In genomic region chr20:32052090-32052791, GRCh38 we compare ENCODE assay signal across 9 cellular contexts. TPM values are rescaled to one million over a fixed set of nuclear protein-coding genes. Genes with fewer than 3 reads are reported as not detected.
A peak's percentile ranks its signal among the peaks of the same experiment; 100 is the strongest.
DNase-seq lines count a peak whose midpoint lies in the region; ATAC-seq and TF ChIP-seq lines count a peak whose summit lies in the region.
"Had no signal": no experiment of that assay in that cellular context is flagged by ENCODE, and none has a peak within 500 bp of the region (broad histone marks: within the 10 kb centered on the region; RNA-seq: fewer than 3 reads in every experiment).

Gene HCK, plus strand, starts transcription at chr20:32052242.

- H3K36me3 ChIP-seq in left lung: peaks cover 0 to 7% of the 10 kb centered on the region in 2 donors
- no peaks in the 10 kb centered on the region for H3K36me3 ChIP-seq in thoracic aorta

- H3K9me3 ChIP-seq in left lung (no peaks in the 10 kb centered on the region), thoracic aorta (no peaks in the 10 kb centered on the region)

- peaks cover 13% of the 10 kb centered on the region for H3K4me1 Mint-ChIP-seq in activated CD4-positive, alpha-beta T cell treated with anti-CD3 and anti-CD28 coated beads for 36 hours
- H3K4me1 Mint-ChIP-seq in activated CD4-positive, alpha-beta memory T cell treated with anti-CD3 and anti-CD28 coated beads for 36 hours (ENCODE audit: low read depth): peaks cover 15% of the 10 kb centered on the region

- CTCF ChIA-PET in activated CD4-positive, alpha-beta T cell treated with anti-CD3 and anti-CD28 coated beads for 36 hours (lab: Charles Lee): interaction anchor here (1.4 kb wide), 1 partner anchor 229 kb away, joined by 4 read pairs; no protein-coding TSS in a partner anchor
- CTCF ChIA-PET in activated CD4-positive, alpha-beta memory T cell treated with anti-CD3 and anti-CD28 coated beads for 36 hours (lab: Charles Lee): interaction anchor here (1.0 to 1.4 kb wide), 2 partner anchors 22 to 205 kb away, joined by 3 read pairs; no protein-coding TSS in a partner anchor

- H3K4me1 ChIP-seq in left lung (peaks cover 0 to 55% of the 10 kb centered on the region in 2 donors), thoracic aorta (ENCODE audit: control insufficient read depth in 1 of 2, low read depth in 2 of 2) (peaks cover 0 to 15% of the 10 kb centered on the region in 2 donors)

- H3K27ac Mint-ChIP-seq in activated CD4-positive, alpha-beta T cell treated with anti-CD3 and anti-CD28 coated beads for 36 hours: no peak within 1 kb of the TSS
- no peak within 1 kb of the TSS for H3K27ac Mint-ChIP-seq in activated CD4-positive, alpha-beta memory T cell treated with anti-CD3 and anti-CD28 coated beads for 36 hours

- ATAC-seq in activated CD4-positive, alpha-beta T cell treated with anti-CD3 and anti-CD28 coated beads for 36 hours: peak; percentile 51
- ATAC-seq in left lung: peak; percentile 84
- no peak for ATAC-seq in thoracic aorta (ENCODE audit: insufficient number of reproducible peaks, low FRiP score, low read depth)
- ATAC-seq in GM21367 (IDR thresholded peaks at IDR 0.05; ENCODE audit: unreplicated experiment): no peak
- ATAC-seq in GM18520 (IDR thresholded peaks at IDR 0.05; ENCODE audit: unreplicated experiment): no peak

- H3K4me3 ChIP-seq in left lung (peak within 1 kb of the TSS; percentile 28 to 58), thoracic aorta (peak within 1 kb of the TSS; percentile 70)

- H3K27me3 ChIP-seq in left lung (peaks cover 30 to 56% of the 10 kb centered on the region in 2 donors), thoracic aorta (replicated peaks; ENCODE audit: insufficient read depth) (peaks cover 6% of the 10 kb centered on the region)

- peak; percentile 28 for DNase-seq in activated CD4-positive, alpha-beta T cell treated with anti-CD3 and anti-CD28 coated beads for 36 hours
- no peak for DNase-seq in activated CD4-positive, alpha-beta T cell treated with anti-CD3 and anti-CD28 coated beads for 1 hour
- DNase-seq in activated CD4-positive, alpha-beta memory T cell treated with anti-CD3 and anti-CD28 coated beads for 36 hours: no peak
- DNase-seq in left lung (peak; percentile 72 to 93), thoracic aorta (ENCODE audit: low spot score) (no peak), NCI-H526 treated with DMSO at 0.1 percent for 48 hours (lab: John Stamatoyannopoulos, UW) (no peak)

- peak within 1 kb of the TSS; percentile 59 for H3K4me3 Mint-ChIP-seq in activated CD4-positive, alpha-beta T cell treated with anti-CD3 and anti-CD28 coated beads for 36 hours
- H3K4me3 Mint-ChIP-seq in activated CD4-positive, alpha-beta memory T cell treated with anti-CD3 and anti-CD28 coated beads for 36 hours: peak within 1 kb of the TSS; percentile 42

- H3K36me3 Mint-ChIP-seq in activated CD4-positive, alpha-beta T cell treated with anti-CD3 and anti-CD28 coated beads for 36 hours (ENCODE audit: low read depth): no peaks in the 10 kb centered on the region
- no peaks in the 10 kb centered on the region for H3K36me3 Mint-ChIP-seq in activated CD4-positive, alpha-beta memory T cell treated with anti-CD3 and anti-CD28 coated beads for 36 hours

- H3K9me3 Mint-ChIP-seq in activated CD4-positive, alpha-beta T cell treated with anti-CD3 and anti-CD28 coated beads for 36 hours (ENCODE audit: low read depth): no peaks in the 10 kb centered on the region
- no peaks in the 10 kb centered on the region for H3K9me3 Mint-ChIP-seq in activated CD4-positive, alpha-beta memory T cell treated with anti-CD3 and anti-CD28 coated beads for 36 hours

- intact Hi-C loops in activated CD4-positive, alpha-beta T cell treated with anti-CD3 and anti-CD28 coated beads for 36 hours (cut with DNase I, micrococcal nuclease): no loop called here
- intact Hi-C loops in activated CD4-positive, alpha-beta memory T cell treated with anti-CD3 and anti-CD28 coated beads for 36 hours (cut with micrococcal nuclease): no loop called here
- intact Hi-C loops in left lung (cut with DNase I): no loop called here

- H3K27me3 Mint-ChIP-seq in activated CD4-positive, alpha-beta T cell treated with anti-CD3 and anti-CD28 coated beads for 36 hours: peaks cover 46% of the 10 kb centered on the region
- peaks cover 59% of the 10 kb centered on the region for H3K27me3 Mint-ChIP-seq in activated CD4-positive, alpha-beta memory T cell treated with anti-CD3 and anti-CD28 coated beads for 36 hours

- TF ChIP-seq CTCF in left lung (IDR thresholded peaks at IDR 0.05) (no peak), thoracic aorta (IDR thresholded peaks at IDR 0.05) (no peak)

- H3K27ac ChIP-seq in left lung: peak within 1 kb of the TSS; percentile 70 to 97
- peak within 1 kb of the TSS; percentile 25 to 55 for H3K27ac ChIP-seq in thoracic aorta
- H3K27ac ChIP-seq: C4-2B had no signal

- POLR2A ChIA-PET in activated CD4-positive, alpha-beta T cell treated with anti-CD3 and anti-CD28 coated beads for 36 hours (lab: Charles Lee): interaction anchor here (0.8 kb wide), 1 partner anchor 148 kb away, joined by 3 read pairs; no protein-coding TSS in a partner anchor
- POLR2A ChIA-PET in activated CD4-positive, alpha-beta memory T cell treated with anti-CD3 and anti-CD28 coated beads for 36 hours (lab: Charles Lee): no interaction called here

RNA-seq across cellular contexts. Expression of gene HCK, which starts in this region (rescaled TPM):
- total RNA-seq in activated CD4-positive, alpha-beta T cell treated with anti-CD3 and anti-CD28 coated beads for 36 hours: not detected
- total RNA-seq in activated CD4-positive, alpha-beta memory T cell treated with anti-CD3 and anti-CD28 coated beads for 36 hours: not detected
- 100 to 1,000 TPM in 1 of 2 donors, 10 to 100 TPM in 1; 30.8 to 110 TPM for total RNA-seq in left lung
- 10 to 100 TPM; 29.0 to 38.1 TPM for total RNA-seq in thoracic aorta

Comparison
In these comparisons a context has a peak if more than half of its experiments do, and no peak if none do; other contexts are left out.
1. RNA of gene HCK (total RNA-seq): 30.8 to 110 TPM in left lung and 29.0 to 38.1 TPM in thoracic aorta; not detected in activated CD4-positive, alpha-beta memory T cell treated with anti-CD3 and anti-CD28 coated beads for 36 hours and not detected in activated CD4-positive, alpha-beta T cell treated with anti-CD3 and anti-CD28 coated beads for 36 hours; every median in the first group is over 10 times any median in the second.
2. Peak in DNase-seq and ATAC-seq in activated CD4-positive, alpha-beta T cell treated with anti-CD3 and anti-CD28 coated beads for 36 hours; RNA of the gene not detected or under 1 TPM.
3. DNase-seq: peak in left lung (2 of 2); none in activated CD4-positive, alpha-beta T cell treated with anti-CD3 and anti-CD28 coated beads for 1 hour (single experiment), activated CD4-positive, alpha-beta memory T cell treated with anti-CD3 and anti-CD28 coated beads for 36 hours (single experiment), thoracic aorta (single experiment) and NCI-H526 treated with DMSO at 0.1 percent for 48 hours (single experiment).